Comparison of ENCODE assay signal across 14 cellular contexts in the genomic region with DNA sequence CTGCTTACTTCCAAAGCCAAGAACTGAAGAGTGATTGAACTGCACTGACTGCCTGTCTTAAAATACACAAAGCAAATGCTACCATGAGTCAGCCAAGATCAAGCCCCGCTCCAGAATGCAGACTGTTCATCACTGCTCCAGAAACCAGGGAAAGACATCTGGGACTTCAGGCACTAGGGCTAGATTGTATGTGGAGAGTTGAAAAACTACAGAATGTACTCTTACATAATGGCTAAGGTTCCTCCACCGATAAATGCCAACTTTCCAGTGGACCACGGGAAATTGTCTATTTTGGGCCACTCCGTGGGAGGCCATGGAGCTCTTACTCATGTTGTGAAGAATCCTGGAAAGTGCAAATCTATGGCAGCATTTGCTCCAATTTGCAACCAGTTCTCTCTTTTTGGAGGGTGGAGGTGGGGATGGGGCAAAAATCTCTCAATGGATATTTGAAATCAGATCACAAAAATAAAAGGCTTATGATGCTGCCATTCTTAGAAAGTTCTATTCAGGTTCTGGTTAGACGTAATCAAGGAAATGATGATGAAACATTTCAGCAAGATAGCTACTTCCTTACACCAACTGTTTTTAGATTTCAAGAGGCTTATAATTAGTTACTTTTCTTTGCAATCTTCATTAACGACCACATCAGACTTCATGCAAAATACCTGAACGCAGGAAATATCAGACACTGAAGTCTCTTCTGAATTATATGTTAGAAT. TPM values are rescaled to one million over a fixed set of nuclear protein-coding genes. Genes with fewer than 3 reads are reported as not detected.
A peak's percentile ranks its signal among the peaks of the same experiment; 100 is the strongest.
DNase-seq lines count a peak whose midpoint lies in the region; ATAC-seq and TF ChIP-seq lines count a peak whose summit lies in the region.
"Had no signal": no experiment of that assay in that cellular context is flagged by ENCODE, and none has a peak within 500 bp of the region (broad histone marks: within the 10 kb centered on the region; RNA-seq: fewer than 3 reads in every experiment).

No MANE protein-coding gene starts in this region.

- no peak overlapping the region for H2BK12ac ChIP-seq in neuronal stem cell (ENCODE audit: low read length)

- no peaks in the 10 kb centered on the region for H3K4me1 Mint-ChIP-seq in activated naive CD8-positive, alpha-beta T cell treated with anti-CD3 and anti-CD28 coated beads for 36 hours

- H3K9me3 ChIP-seq in heart right ventricle, result no peaks in the 10 kb centered on the region
- no peaks in the 10 kb centered on the region for H3K9me3 ChIP-seq in right atrium auricular region
- no peaks in the 10 kb centered on the region for H3K9me3 ChIP-seq in neuronal stem cell (replicated peaks in 1 of 2; ENCODE audit: control insufficient read depth in 2 of 2, insufficient read depth in 1 of 2, low read depth in 1 of 2, low read length in 2 of 2)

- no peak overlapping the region for H3K4me2 ChIP-seq in neuronal stem cell (ENCODE audit: insufficient read depth, low read length, poor library complexity, severe bottlenecking)

- H3K4me3 ChIP-seq in heart right ventricle, result no peak overlapping the region
- H3K4me3 ChIP-seq in right atrium auricular region, result no peak overlapping the region
- H3K4me3 ChIP-seq in foreskin fibroblast (ENCODE audit: low read depth in 1 of 2, low read length in 2 of 2), result no peak overlapping the region
- no peak overlapping the region for H3K4me3 ChIP-seq in neuronal stem cell (ENCODE audit: low read length in 2 of 2)
- H3K4me3 ChIP-seq: cardiac muscle cell had no signal

- no peak overlapping the region for H2AFZ ChIP-seq in neuronal stem cell (ENCODE audit: low read length)

- WGBS in heart right ventricle, 2 donors, result 39 to 43% methylated on average over 7 of the region's 7 CpGs
- no CpG with 5 or more reads among the region's 7 CpGs for WGBS in neuronal stem cell (ENCODE audit: extremely low coverage in 2 of 2, insufficient read length in 2 of 2, insufficient replicate concordance in 1 of 2), 2 donors

- peaks cover 0 to 7% (median 0%) of the 10 kb centered on the region in 9 donors for H3K4me1 ChIP-seq in heart right ventricle
- no peaks in the 10 kb centered on the region for H3K4me1 ChIP-seq in right atrium auricular region
- peaks cover 0 to 2% of the 10 kb centered on the region in 2 donors for H3K4me1 ChIP-seq in neuronal stem cell (ENCODE audit: control insufficient read depth in 2 of 2, insufficient read depth in 1 of 2, low read depth in 1 of 2, low read length in 2 of 2)

- no peaks in the 10 kb centered on the region for H3K9me3 Mint-ChIP-seq in activated naive CD8-positive, alpha-beta T cell treated with anti-CD3 and anti-CD28 coated beads for 36 hours

- no peak overlapping the region for H3K14ac ChIP-seq in neuronal stem cell (ENCODE audit: low read length)

- H3K23ac ChIP-seq in neuronal stem cell (ENCODE audit: low read depth, low read length, poor library complexity), result no peak overlapping the region

- H4K8ac ChIP-seq in neuronal stem cell (ENCODE audit: low read depth, low read length), result no peak overlapping the region

- intact Hi-C loops in heart right ventricle (cut with DNase I), result no loop called here

- no peak overlapping the region for H2BK120ac ChIP-seq in neuronal stem cell (ENCODE audit: low read depth, low read length)

- H3K79me1 ChIP-seq in neuronal stem cell (ENCODE audit: low read depth, low read length), result peaks cover 1% of the 10 kb centered on the region

- H3K27me3 ChIP-seq in heart right ventricle, result no peaks in the 10 kb centered on the region
- H3K27me3 ChIP-seq in right atrium auricular region, result no peaks in the 10 kb centered on the region
- H3K27me3 ChIP-seq in neuronal stem cell (ENCODE audit: control insufficient read depth in 3 of 3, insufficient read depth in 3 of 3, low read depth in 1 of 3, low read length in 3 of 3), result no peaks in the 10 kb centered on the region
- H3K27me3 ChIP-seq: cardiac muscle cell had no signal

- H3K36me3 ChIP-seq in heart right ventricle, result no peaks in the 10 kb centered on the region
- no peaks in the 10 kb centered on the region for H3K36me3 ChIP-seq in right atrium auricular region
- no peaks in the 10 kb centered on the region for H3K36me3 ChIP-seq in neuronal stem cell (replicated peaks in 1 of 2; ENCODE audit: control insufficient read depth in 2 of 2, insufficient read depth in 2 of 2, low read length in 2 of 2)
- H3K36me3 ChIP-seq: cardiac muscle cell, WERI-Rb-1 had no signal

- H4K91ac ChIP-seq in neuronal stem cell (ENCODE audit: low read depth, low read length, poor library complexity), result no peak overlapping the region

- H3K27ac ChIP-seq in heart right ventricle, result peak overlapping the region in 3 of 10 donors; percentile 37 to 48 (median 38)
- no peak overlapping the region for H3K27ac ChIP-seq in right atrium auricular region
- no peak overlapping the region for H3K27ac ChIP-seq in neuronal stem cell (replicated peaks; ENCODE audit: low read length)
- H3K27ac ChIP-seq: cardiac muscle cell, WERI-Rb-1 had no signal

- no peak overlapping the region for H3K9ac ChIP-seq in neuronal stem cell (ENCODE audit: low read depth, low read length, poor library complexity)

- H3K27me3 Mint-ChIP-seq in activated naive CD8-positive, alpha-beta T cell treated with anti-CD3 and anti-CD28 coated beads for 36 hours, result no peaks in the 10 kb centered on the region

- no peak overlapping the region for H2AK5ac ChIP-seq in neuronal stem cell (ENCODE audit: low read depth, low read length)

- DNase-seq in heart right ventricle (no peak), right atrium auricular region (ENCODE audit: low spot score) (no peak), SKM-1 (lab: John Stamatoyannopoulos, UW; ENCODE audit: unreplicated experiment) (peak; percentile 23), foreskin fibroblast (peak; percentile 16 to 23), superior temporal gyrus (ENCODE audit: extremely low spot score) (peak; percentile 80), neuronal stem cell (ENCODE audit: low spot score) (no peak)
- DNase-seq in activated naive CD8-positive, alpha-beta T cell treated with anti-CD3 and anti-CD28 coated beads for 36 hours, result no peak
- DNase-seq in stimulated activated CD8-positive, alpha-beta memory T cell treated with anti-CD3 and anti-CD28 coated beads, Interleukin-4, amount 100 ng/mL, for 48 hours, result no peak
- DNase-seq: activated T-cell treated with anti-CD3 and anti-CD28 coated beads, Interleukin-2, amount 50 U/mL, for 1 hour; left colon; NCI-H187 treated with DMSO at 0.1 percent for 48 hours; RPMI8226; WERI-Rb-1 had no signal

- TF ChIP-seq CTCF in heart right ventricle (IDR thresholded peaks at IDR 0.05) (no peak), right atrium auricular region (IDR thresholded peaks at IDR 0.05) (no peak), foreskin fibroblast (IDR thresholded peaks at IDR 0.05; ENCODE audit: low read depth, low read length) (no peak)

- no peak overlapping the region for H3K4me3 Mint-ChIP-seq in activated naive CD8-positive, alpha-beta T cell treated with anti-CD3 and anti-CD28 coated beads for 36 hours

- no peak overlapping the region for H3K27ac Mint-ChIP-seq in activated naive CD8-positive, alpha-beta T cell treated with anti-CD3 and anti-CD28 coated beads for 36 hours

- H3K18ac ChIP-seq in neuronal stem cell (ENCODE audit: low read length), result no peak overlapping the region

- H2BK5ac ChIP-seq in neuronal stem cell (ENCODE audit: low read length), result no peak overlapping the region

- no peaks in the 10 kb centered on the region for H3K36me3 Mint-ChIP-seq in activated naive CD8-positive, alpha-beta T cell treated with anti-CD3 and anti-CD28 coated beads for 36 hours

- ATAC-seq in heart right ventricle, result peak in 5 of 8 donors; percentile 31 to 79 (median 74)
- ATAC-seq: left colon had no signal

- H2BK15ac ChIP-seq in neuronal stem cell (ENCODE audit: low read length), result no peak overlapping the region

- H3K4ac ChIP-seq in neuronal stem cell (ENCODE audit: low read length), result no peak overlapping the region

RNA-seq across cellular contexts. Expression of gene CAP2, which starts 11.8 kb away (rescaled TPM):
- total RNA-seq in heart right ventricle (100 to 1,000 TPM; 116 to 211 (median 172) TPM), right atrium auricular region (10 to 100 TPM; 59.9 to 63.6 TPM)
- 10 to 100 TPM; 42.0 to 57.4 TPM for polyA plus RNA-seq in heart right ventricle
- 41.0 TPM for polyA plus RNA-seq in neuronal stem cell (2013, experiment 1 of 2)
- 42.6 TPM for polyA plus RNA-seq in neuronal stem cell (2013, experiment 2 of 2)
- not detected for total RNA-seq in activated naive CD8-positive, alpha-beta T cell treated with anti-CD3 and anti-CD28 coated beads for 36 hours

Comparison
In these comparisons a context has a peak if more than half of its experiments do, and no peak if none do; other contexts are left out.
1. DNase-seq: peak in SKM-1 (single experiment), foreskin fibroblast (2 of 2) and superior temporal gyrus (single experiment); none in heart right ventricle (0 of 2), right atrium auricular region (single experiment), neuronal stem cell (single experiment), activated naive CD8-positive, alpha-beta T cell treated with anti-CD3 and anti-CD28 coated beads for 36 hours (single experiment) and stimulated activated CD8-positive, alpha-beta memory T cell treated with anti-CD3 and anti-CD28 coated beads, Interleukin-4, amount 100 ng/mL, for 48 hours (single experiment).
2. RNA of gene CAP2, which starts 11.8 kb away (total RNA-seq): 116 to 211 TPM in heart right ventricle and 59.9 to 63.6 TPM in right atrium auricular region; not detected in activated naive CD8-positive, alpha-beta T cell treated with anti-CD3 and anti-CD28 coated beads for 36 hours; every median in the first group is over 10 times any median in the second.